ENCODE assay signal across 11 cellular contexts in genomic region chr6:111709201-111709600, GRCh38.
DNase-seq lines count a peak whose midpoint lies in the region; ATAC-seq and TF ChIP-seq lines count a peak whose summit lies in the region.
"Had no signal": no experiment of that assay in that cellular context is flagged by ENCODE, and none has a peak within 500 bp of the region (broad histone marks: within the 10 kb centered on the region; RNA-seq: fewer than 3 reads in every experiment).

No MANE protein-coding gene starts in this region.

- no peak overlapping the region for H3K27ac ChIP-seq in SK-N-MC
- H3K27ac ChIP-seq in colonic mucosa, result no peak overlapping the region

- H3K9me3 Mint-ChIP-seq in activated T-cell treated with anti-CD3 and anti-CD28 coated beads, Interleukin-2, amount 50 U/mL, for 24 hours, result no peaks in the 10 kb centered on the region
- no peaks in the 10 kb centered on the region for H3K9me3 Mint-ChIP-seq in activated T-cell treated with anti-CD3 and anti-CD28 coated beads, Interleukin-2, amount 50 U/mL, for 4 hours
- no peaks in the 10 kb centered on the region for H3K9me3 Mint-ChIP-seq in activated naive CD8-positive, alpha-beta T cell treated with anti-CD3 and anti-CD28 coated beads for 36 hours
- H3K9me3 Mint-ChIP-seq in naive thymus-derived CD8-positive, alpha-beta T cell, result no peaks in the 10 kb centered on the region
- H3K9me3 Mint-ChIP-seq: CD4-positive, CD25-positive, alpha-beta regulatory T cell had no signal

- H3K9ac ChIP-seq in SK-N-MC (ENCODE audit: insufficient read length), result peak overlapping the region; percentile 3
- peak overlapping the region in 1 of 2 donors; percentile 5 for H3K9ac ChIP-seq in colonic mucosa (ENCODE audit: low read depth in 2 of 2, low read length in 2 of 2)

- H3K27me3 Mint-ChIP-seq in activated T-cell treated with anti-CD3 and anti-CD28 coated beads, Interleukin-2, amount 50 U/mL, for 24 hours, result no peaks in the 10 kb centered on the region
- no peaks in the 10 kb centered on the region for H3K27me3 Mint-ChIP-seq in activated T-cell treated with anti-CD3 and anti-CD28 coated beads, Interleukin-2, amount 50 U/mL, for 4 hours (ENCODE audit: low read depth)
- H3K27me3 Mint-ChIP-seq in activated naive CD8-positive, alpha-beta T cell treated with anti-CD3 and anti-CD28 coated beads for 36 hours, result no peaks in the 10 kb centered on the region
- no peaks in the 10 kb centered on the region for H3K27me3 Mint-ChIP-seq in naive thymus-derived CD8-positive, alpha-beta T cell
- H3K27me3 Mint-ChIP-seq: CD4-positive, CD25-positive, alpha-beta regulatory T cell had no signal

- H3K9me3 ChIP-seq in SK-N-MC (ENCODE audit: low read depth, low read length) (no peaks in the 10 kb centered on the region), colonic mucosa (no peaks in the 10 kb centered on the region)

- H3K36me3 ChIP-seq in SK-N-MC (ENCODE audit: insufficient read depth, low read length) (peaks cover 46% of the 10 kb centered on the region), colonic mucosa (no peaks in the 10 kb centered on the region)

- H3K27me3 ChIP-seq in colonic mucosa, result no peaks in the 10 kb centered on the region

- no peak for TF ChIP-seq CTCF in colonic mucosa (IDR thresholded peaks at IDR 0.05)
- no peak for TF ChIP-seq CTCF in GM13976 (IDR thresholded peaks at IDR 0.05; ENCODE audit: borderline replicate concordance, control extremely low read depth, extremely low read depth, insufficient read depth, missing control alignments)

- DNase-seq in activated T-cell treated with anti-CD3 and anti-CD28 coated beads, Interleukin-2, amount 50 U/mL, for 24 hours, result no peak
- no peak for DNase-seq in activated T-cell treated with anti-CD3 and anti-CD28 coated beads, Interleukin-2, amount 50 U/mL, for 4 hours
- DNase-seq in SK-N-MC (ENCODE audit: low read depth, low spot score), result no peak
- no peak for DNase-seq in activated naive CD8-positive, alpha-beta T cell treated with anti-CD3 and anti-CD28 coated beads for 36 hours
- DNase-seq in naive thymus-derived CD8-positive, alpha-beta T cell, result no peak
- DNase-seq in GM19240 (ENCODE audit: insufficient read length, low spot score), result no peak
- DNase-seq in colonic mucosa, result no peak
- DNase-seq in GM13976 (ENCODE audit: low spot score), result no peak
- DNase-seq: GOT3, NCI-H510A had no signal

- H3K4me3 ChIP-seq in SK-N-MC (no peak overlapping the region), colonic mucosa (no peak overlapping the region)

- peaks cover 8% of the 10 kb centered on the region for H3K4me1 ChIP-seq in colonic mucosa

- H3K4me3 Mint-ChIP-seq in activated T-cell treated with anti-CD3 and anti-CD28 coated beads, Interleukin-2, amount 50 U/mL, for 24 hours, result no peak overlapping the region
- no peak overlapping the region for H3K4me3 Mint-ChIP-seq in activated T-cell treated with anti-CD3 and anti-CD28 coated beads, Interleukin-2, amount 50 U/mL, for 4 hours
- no peak overlapping the region for H3K4me3 Mint-ChIP-seq in activated naive CD8-positive, alpha-beta T cell treated with anti-CD3 and anti-CD28 coated beads for 36 hours
- H3K4me3 Mint-ChIP-seq in naive thymus-derived CD8-positive, alpha-beta T cell, result no peak overlapping the region

- in situ Hi-C loops in GM13976 (cut with MboI; ENCODE audit: low sequenced_read_pairs, unreplicated experiment), result loop anchor here (5.0 kb wide), 1 partner anchor 293 kb away; no protein-coding TSS in a partner anchor

- H3K36me3 Mint-ChIP-seq in activated T-cell treated with anti-CD3 and anti-CD28 coated beads, Interleukin-2, amount 50 U/mL, for 24 hours (ENCODE audit: low read depth), result peaks cover 99% of the 10 kb centered on the region
- peaks cover 54% of the 10 kb centered on the region for H3K36me3 Mint-ChIP-seq in activated T-cell treated with anti-CD3 and anti-CD28 coated beads, Interleukin-2, amount 50 U/mL, for 4 hours (ENCODE audit: insufficient read depth)
- H3K36me3 Mint-ChIP-seq in activated naive CD8-positive, alpha-beta T cell treated with anti-CD3 and anti-CD28 coated beads for 36 hours, result peaks cover 55% of the 10 kb centered on the region
- H3K36me3 Mint-ChIP-seq in naive thymus-derived CD8-positive, alpha-beta T cell, result peaks cover 0 to 64% (median 6%) of the 10 kb centered on the region in 3 donors

- POLR2A ChIA-PET in naive thymus-derived CD8-positive, alpha-beta T cell (lab: Charles Lee), result interaction anchor here (1.1 kb wide), 1 partner anchor 283 kb away, joined by 4 read pairs; no protein-coding TSS in a partner anchor

- intact Hi-C loops in colonic mucosa (cut with DNase I), result no loop called here

- ATAC-seq in activated T-cell treated with anti-CD3 and anti-CD28 coated beads, Interleukin-2, amount 50 U/mL, for 4 hours, result no peak
- no peak for ATAC-seq in naive thymus-derived CD8-positive, alpha-beta T cell

- H3K4me1 Mint-ChIP-seq in activated T-cell treated with anti-CD3 and anti-CD28 coated beads, Interleukin-2, amount 50 U/mL, for 24 hours (ENCODE audit: low read depth), result peaks cover 60% of the 10 kb centered on the region
- H3K4me1 Mint-ChIP-seq in activated T-cell treated with anti-CD3 and anti-CD28 coated beads, Interleukin-2, amount 50 U/mL, for 4 hours (ENCODE audit: low read depth), result peaks cover 54% of the 10 kb centered on the region
- H3K4me1 Mint-ChIP-seq in activated naive CD8-positive, alpha-beta T cell treated with anti-CD3 and anti-CD28 coated beads for 36 hours, result peaks cover 42% of the 10 kb centered on the region
- H3K4me1 Mint-ChIP-seq in naive thymus-derived CD8-positive, alpha-beta T cell, result peaks cover 11 to 47% (median 33%) of the 10 kb centered on the region in 4 donors

- H3K27ac Mint-ChIP-seq in activated T-cell treated with anti-CD3 and anti-CD28 coated beads, Interleukin-2, amount 50 U/mL, for 24 hours, result peak overlapping the region; percentile 94
- H3K27ac Mint-ChIP-seq in activated naive CD8-positive, alpha-beta T cell treated with anti-CD3 and anti-CD28 coated beads for 36 hours, result peak overlapping the region; percentile 81
- peak overlapping the region in 8 of 10 donors; percentile 47 to 94 (median 84) for H3K27ac Mint-ChIP-seq in naive thymus-derived CD8-positive, alpha-beta T cell
